Comparison of ENCODE assay signal across 10 cellular contexts in the genomic region with DNA sequence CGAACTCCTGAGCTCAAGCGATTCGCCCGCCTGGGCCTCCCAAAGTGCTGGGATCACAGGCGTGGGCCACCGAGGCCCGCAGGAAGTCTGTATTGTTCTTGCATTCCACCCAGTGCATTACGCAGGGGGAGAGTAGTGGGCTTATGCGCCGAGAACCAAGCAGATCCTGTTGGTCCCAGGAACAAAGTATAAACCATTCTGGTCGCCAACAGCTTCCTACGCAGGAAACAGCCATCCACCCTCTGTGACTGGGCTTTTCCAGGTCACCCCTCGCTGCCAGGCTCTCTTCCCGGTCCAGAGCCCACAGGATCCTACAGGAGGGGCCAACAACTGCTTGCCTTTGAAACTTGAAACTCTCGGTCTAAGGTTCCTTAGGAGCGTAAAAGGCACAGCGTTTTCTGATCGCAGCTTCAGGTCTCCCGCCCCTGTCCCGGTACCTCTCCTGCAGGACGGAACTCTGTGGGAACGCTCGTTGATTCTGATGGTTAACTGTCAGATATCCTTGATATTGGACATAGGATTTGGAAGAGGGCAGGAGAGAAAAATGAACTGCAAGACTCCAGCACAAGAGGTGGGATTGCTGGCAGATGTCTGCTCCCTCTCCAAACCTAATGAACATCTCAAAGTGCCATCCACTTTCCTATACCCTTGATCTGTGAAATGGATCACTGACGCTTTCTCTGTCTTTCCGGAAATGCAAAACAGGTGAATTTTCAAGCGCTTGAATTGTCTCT. TPM values are rescaled to one million over a fixed set of nuclear protein-coding genes. Genes with fewer than 3 reads are reported as not detected.
A peak's percentile ranks its signal among the peaks of the same experiment; 100 is the strongest.
DNase-seq lines count a peak whose midpoint lies in the region; ATAC-seq and TF ChIP-seq lines count a peak whose summit lies in the region.
"Had no signal": no experiment of that assay in that cellular context is flagged by ENCODE, and none has a peak within 500 bp of the region (broad histone marks: within the 10 kb centered on the region; RNA-seq: fewer than 3 reads in every experiment).

No MANE protein-coding gene starts in this region.

- ATAC-seq in WTC11 (peak; percentile 32), HG03442 (IDR thresholded peaks at IDR 0.05; ENCODE audit: unreplicated experiment) (no peak)
- ATAC-seq: activated CD4-positive, alpha-beta T cell treated with anti-CD3 and anti-CD28 coated beads for 36 hours had no signal

- H3K27ac Mint-ChIP-seq in WTC11, result peak overlapping the region; percentile 48; the same call in 1 of the 2 replicates
- no peak overlapping the region for H3K27ac Mint-ChIP-seq in glutamatergic neuron (ENCODE audit: unreplicated experiment)
- H3K27ac Mint-ChIP-seq: activated CD4-positive, alpha-beta T cell treated with anti-CD3 and anti-CD28 coated beads for 36 hours had no signal

- TF ChIP-seq CTCF in WTC11 (IDR thresholded peaks at IDR 0.05) (no peak), glutamatergic neuron (IDR thresholded peaks at IDR 0.05; ENCODE audit: partially characterized antibody, unreplicated experiment) (no peak)

- H3K9me3 Mint-ChIP-seq in WTC11, result peaks cover 6% of the 10 kb centered on the region
- H3K9me3 Mint-ChIP-seq in glutamatergic neuron (ENCODE audit: unreplicated experiment), result peaks cover 6% of the 10 kb centered on the region

- H3K27me3 Mint-ChIP-seq in WTC11 (ENCODE audit: low read depth), result peaks cover 83% of the 10 kb centered on the region
- H3K27me3 Mint-ChIP-seq in glutamatergic neuron (ENCODE audit: unreplicated experiment), result peaks cover 24% of the 10 kb centered on the region
- H3K27me3 Mint-ChIP-seq: activated CD4-positive, alpha-beta T cell treated with anti-CD3 and anti-CD28 coated beads for 36 hours had no signal

- CTCF ChIA-PET in WTC11 (lab: Charles Lee), result interaction anchor here (1.5 to 2.7 kb wide), 2 partner anchors 20 to 62 kb away, joined by 4 to 15 read pairs; no protein-coding TSS in a partner anchor

- POLR2A ChIA-PET in WTC11 (lab: Charles Lee), result no interaction called here

- H3K4me3 Mint-ChIP-seq in WTC11, result peak overlapping the region; percentile 46
- H3K4me3 Mint-ChIP-seq in glutamatergic neuron (ENCODE audit: unreplicated experiment), result peak overlapping the region; percentile 34
- H3K4me3 Mint-ChIP-seq: activated CD4-positive, alpha-beta T cell treated with anti-CD3 and anti-CD28 coated beads for 36 hours had no signal

- H3K4me1 Mint-ChIP-seq in WTC11 (peaks cover 45% of the 10 kb centered on the region), glutamatergic neuron (ENCODE audit: low read depth, unreplicated experiment) (peaks cover 6% of the 10 kb centered on the region)

- H3K36me3 Mint-ChIP-seq in WTC11 (peaks cover under 1% of the 10 kb centered on the region; the same call in 1 of the 2 replicates), glutamatergic neuron (ENCODE audit: unreplicated experiment) (no peaks in the 10 kb centered on the region)

- DNase-seq in ELF-1 (ENCODE audit: low read depth, low spot score) (peak; percentile 88), WTC11 (ENCODE audit: low spot score) (peak; percentile 52), glutamatergic neuron (no peak), renal cortical epithelial cell (ENCODE audit: low read depth) (peak; percentile 61), UCSD-AML1 (lab: John Stamatoyannopoulos, UW; ENCODE audit: unreplicated experiment) (no peak), NCI-H82 (lab: John Stamatoyannopoulos, UW) (no peak)
- DNase-seq in activated CD4-positive, CD25-positive, alpha-beta regulatory T cell treated with anti-CD3 and anti-CD28 coated beads, Interleukin-2, amount 50 U/mL, for 72 hours, result no peak
- DNase-seq: activated CD4-positive, alpha-beta T cell treated with anti-CD3 and anti-CD28 coated beads for 36 hours; stimulated activated CD8-positive, alpha-beta memory T cell treated with anti-CD3 and anti-CD28 coated beads, Interleukin-4, amount 100 ng/mL, for 48 hours had no signal

TF ChIP-seq in WTC11, 78 proteins besides CTCF, POLR2A, EP300 and RAD21:
- TF ChIP-seq HMGA2 (CRISPR knock-in tag; IDR thresholded peaks at IDR 0.05) (peak; percentile 34; the same call in 1 of the 2 replicates), NR3C1 (CRISPR knock-in tag; conservative IDR thresholded peaks at IDR 0.05; ENCODE audit: low read depth) (no peak)

RNA-seq across cellular contexts. Expression of a gene that starts 4.2 kb away (rescaled TPM):
- total RNA-seq in WTC11 (2021), result 0.72 to 1.1 TPM (median 0.96 TPM) in 3 replicates
- total RNA-seq in glutamatergic neuron (ENCODE audit: unreplicated experiment), result 1.6 TPM
- 0.52 and 3.0 TPM in 2 replicates for total RNA-seq in renal cortical epithelial cell

Comparison
In these comparisons a context has a peak if more than half of its experiments do, and no peak if none do; other contexts are left out.
1. DNase-seq: peak in ELF-1 (single experiment), WTC11 (single experiment) and renal cortical epithelial cell (single experiment); none in glutamatergic neuron (single experiment), UCSD-AML1 (single experiment), activated CD4-positive, CD25-positive, alpha-beta regulatory T cell treated with anti-CD3 and anti-CD28 coated beads, Interleukin-2, amount 50 U/mL, for 72 hours (single experiment) and NCI-H82 (single experiment).